Comparison of ENCODE assay signal across 34 cellular contexts in the genomic region with DNA sequence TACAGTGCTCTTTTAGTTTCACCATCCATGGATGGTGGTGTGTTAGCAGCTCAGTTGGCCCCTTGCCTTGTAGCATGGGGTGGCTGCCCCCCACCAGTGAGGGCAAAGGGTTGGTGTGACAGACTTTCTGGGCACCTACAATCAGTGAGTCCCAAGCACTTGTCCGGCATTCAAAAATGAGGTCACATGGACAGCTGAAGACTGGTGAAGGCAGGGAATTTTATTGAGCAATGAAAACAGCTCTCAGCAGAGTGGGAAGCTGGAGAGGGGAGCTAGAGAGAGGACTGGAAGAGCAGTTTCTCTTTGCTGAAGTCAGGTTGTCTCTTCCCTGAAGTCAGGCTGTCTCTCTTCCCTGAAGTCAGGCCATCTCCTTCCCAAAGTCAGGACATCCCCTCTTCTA.
"Had no signal": no experiment of that assay in that cellular context is flagged by ENCODE, and none has a peak within 500 bp of the region (broad histone marks: within the 10 kb centered on the region; RNA-seq: fewer than 3 reads in every experiment).

No MANE protein-coding gene starts in this region.

- H3K4me3 ChIP-seq: MG63 had no signal

- H3K27ac ChIP-seq: KMS-11 had no signal

- H3K9ac ChIP-seq: KMS-11 had no signal

- H3K27me3 ChIP-seq: MG63 had no signal

- H3K4me2 ChIP-seq: KMS-11 had no signal

- H3K9me3 ChIP-seq: MG63 had no signal

- H3K36me3 ChIP-seq: MG63 had no signal

- DNase-seq: Karpas-422, Kasumi-1, MG63, MM.1S, MV-4-11, NCI-H1048, NCI-H1092, NCI-H1092 treated with DMSO at 0.1 percent for 48 hours, NCI-H1105, NCI-H1105 treated with DMSO at 0.1 percent for 48 hours, NCI-H1417, NCI-H1417 treated with DMSO at 0.1 percent for 48 hours, NCI-H1436, NCI-H1436 treated with DMSO at 0.1 percent for 48 hours, NCI-H146, NCI-H1694, NCI-H1694 treated with DMSO at 0.1 percent for 48 hours, NCI-H187, NCI-H187 treated with DMSO at 0.1 percent for 48 hours, NCI-H1930, NCI-H2029, NCI-H2029 treated with DMSO at 0.1 percent for 48 hours, NCI-H2081, NCI-H2081 treated with DMSO at 0.1 percent for 48 hours, NCI-H2107, NCI-H2171, NCI-H2171 treated with DMSO at 0.1 percent for 48 hours, NCI-H2227 treated with DMSO at 0.1 percent for 48 hours, NCI-H226, NCI-H345, NCI-H446, NCI-H446 treated with DMSO at 0.1 percent for 48 hours, NCI-H510A had no signal
